18 cellular contexts compared by ENCODE assay signal in the genomic region with DNA sequence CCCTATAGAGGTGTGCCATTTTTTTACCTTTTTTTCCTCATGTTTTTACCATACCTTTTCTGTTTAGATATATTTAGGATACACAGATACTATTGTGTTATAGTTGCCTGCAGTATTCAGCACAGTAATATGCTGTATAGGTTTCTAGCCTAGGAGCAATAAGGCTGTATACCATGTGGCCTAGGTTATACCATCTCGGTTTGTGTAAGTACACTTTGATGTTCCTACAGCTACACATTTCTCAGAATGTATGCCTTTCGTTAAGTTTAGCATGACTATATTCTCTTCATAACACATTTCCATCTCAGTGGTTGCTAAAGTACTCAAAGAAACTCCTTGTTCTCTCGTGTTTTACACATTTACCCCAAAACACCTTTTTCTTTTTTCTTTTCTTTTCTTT. TPM values are rescaled to one million over a fixed set of nuclear protein-coding genes. Genes with fewer than 3 reads are reported as not detected.
DNase-seq lines count a peak whose midpoint lies in the region; ATAC-seq lines count a peak whose summit lies in the region.
"Had no signal": no experiment of that assay in that cellular context is flagged by ENCODE, and none has a peak within 500 bp of the region (broad histone marks: within the 10 kb centered on the region; RNA-seq: fewer than 3 reads in every experiment).

No MANE protein-coding gene starts in this region.

- H3K27ac ChIP-seq in caudate nucleus (ENCODE audit: low read depth, low read length): no peak overlapping the region
- H3K27ac ChIP-seq: 22Rv1; BLaER1 treated with 17β-estradiol and CSF1 and Interleukin-3, amounts not matched to agents 10 nM and 100 nM had no signal

- peak; percentile 83 for ATAC-seq in activated CD4-positive, CD25-positive, alpha-beta regulatory T cell treated with anti-CD3 and anti-CD28 coated beads, Interleukin-2, amount 50 U/mL, for 24 hours
- ATAC-seq in activated naive CD4-positive, alpha-beta T cell treated with anti-CD3 and anti-CD28 coated beads, Interleukin-2, amount 50 U/mL, for 72 hours: peak; percentile 98 to 99
- peak; percentile 92 for ATAC-seq in stimulated activated naive CD8-positive, alpha-beta T cell treated with anti-CD3 and anti-CD28 coated beads, Interleukin-15, Interleukin-2, amounts not matched to agents 100 U/mL and 50 U/mL, for 24 hours

- peak overlapping the region; percentile 37 to 94 for H3K27ac Mint-ChIP-seq in activated naive CD4-positive, alpha-beta T cell treated with anti-CD3 and anti-CD28 coated beads, Interleukin-2, amount 50 U/mL, for 72 hours
- peak overlapping the region; percentile 54 for H3K27ac Mint-ChIP-seq in activated naive CD8-positive, alpha-beta T cell

- DNase-seq in activated CD4-positive, CD25-positive, alpha-beta regulatory T cell (lab: John Stamatoyannopoulos, UW): no peak
- DNase-seq in activated naive CD4-positive, alpha-beta T cell treated with anti-CD3 and anti-CD28 coated beads, Interleukin-2, amount 50 U/mL, for 72 hours (ENCODE audit: low spot score in 2 of 2): no peak
- DNase-seq in activated naive CD4-positive, alpha-beta T cell treated with Interleukin-2 at 50 U/mL for 16 hours: no peak
- no peak for DNase-seq in stimulated activated naive CD8-positive, alpha-beta T cell treated with anti-CD3 and anti-CD28 coated beads, Interleukin-15, Interleukin-2, amounts not matched to agents 100 U/mL and 50 U/mL, for 24 hours
- DNase-seq in caudate nucleus (lab: John Stamatoyannopoulos, UW) (no peak), SW 1271 (lab: John Stamatoyannopoulos, UW) (no peak)
- DNase-seq: KG1; NCI-H1417 treated with DMSO at 0.1 percent for 48 hours; NCI-H1930; NCI-H446; NCI-H69; NK-92 treated with Interleukin-12 subunit alpha and Interleukin-12 subunit beta, amount 100 ng/mL, for 24 hours; OCI-M1; RPMI8226 had no signal

- H3K36me3 Mint-ChIP-seq in activated naive CD4-positive, alpha-beta T cell treated with anti-CD3 and anti-CD28 coated beads, Interleukin-2, amount 50 U/mL, for 72 hours: peaks cover 0 to 11% of the 10 kb centered on the region in 2 donors
- peaks cover 2% of the 10 kb centered on the region for H3K36me3 Mint-ChIP-seq in activated naive CD8-positive, alpha-beta T cell

- H3K4me1 Mint-ChIP-seq in activated naive CD8-positive, alpha-beta T cell (ENCODE audit: low read depth): peaks cover 66% of the 10 kb centered on the region

- no peaks in the 10 kb centered on the region for H3K27me3 Mint-ChIP-seq in activated naive CD8-positive, alpha-beta T cell

- H3K4me3 Mint-ChIP-seq in activated naive CD8-positive, alpha-beta T cell: peak overlapping the region; percentile 46

- H3K9me3 Mint-ChIP-seq in activated naive CD4-positive, alpha-beta T cell treated with anti-CD3 and anti-CD28 coated beads, Interleukin-2, amount 50 U/mL, for 72 hours: no peaks in the 10 kb centered on the region
- no peaks in the 10 kb centered on the region for H3K9me3 Mint-ChIP-seq in activated naive CD8-positive, alpha-beta T cell (ENCODE audit: low read depth)

RNA-seq across cellular contexts. Expression of a gene that starts 23.0 kb away (rescaled TPM):
- total RNA-seq in activated naive CD4-positive, alpha-beta T cell treated with anti-CD3 and anti-CD28 coated beads, Interleukin-2, amount 50 U/mL, for 72 hours: 100 to 1,000 TPM; 232 to 249 TPM
